In genomic region chr18:63407734-63408133, GRCh38 we compare ENCODE assay signal across 1 cellular context.
TF ChIP-seq lines count a peak whose summit lies in the region.

No MANE protein-coding gene starts in this region.

TF ChIP-seq in HepG2, 621 proteins besides CTCF, POLR2A, EP300 and RAD21:
- TF ChIP-seq HNF4A (CRISPR knock-in tag; IDR thresholded peaks at IDR 0.05) (0 out of 2 replicates have a peak, but pooled peaks have one; percentile 17), ZBTB10 (CRISPR knock-in tag; IDR thresholded peaks at IDR 0.05; ENCODE audit: borderline replicate concordance) (no peak)
